36 cellular contexts compared by ENCODE assay signal in genomic region chr3:52516509-52517195, GRCh38. TPM values are rescaled to one million over a fixed set of nuclear protein-coding genes. Genes with fewer than 3 reads are reported as not detected.
"Had no signal": no experiment of that assay in that cellular context is flagged by ENCODE, and none has a peak within 500 bp of the region (broad histone marks: within the 10 kb centered on the region; RNA-seq: fewer than 3 reads in every experiment).

No MANE protein-coding gene starts in this region.

- ATAC-seq: activated CD8-positive, alpha-beta T cell treated with anti-CD3 and anti-CD28 coated beads for 36 hours; activated naive CD4-positive, alpha-beta T cell treated with anti-CD3 and anti-CD28 coated beads, Interleukin-2, amount 50 U/mL, for 72 hours; activated T-cell treated with anti-CD3 and anti-CD28 coated beads, Interleukin-2, amount 50 U/mL, for 4 hours; activated T-cell treated with anti-CD3 and anti-CD28 coated beads, Interleukin-2, amount 50 U/mL, for 72 hours; activated T-helper 17 cell treated with anti-CD3 and anti-CD28 coated beads, Interleukin-2, amount 50 U/mL, for 72 hours; body of pancreas had no signal

- H3K9me3 ChIP-seq: adrenal gland, body of pancreas, breast epithelium had no signal

- H3K27me3 ChIP-seq: adrenal gland, body of pancreas, brain microvascular endothelial cell, breast epithelium had no signal

- DNase-seq: activated B cell treated with CpG ODN at 0.5 μM for 24 hours; activated CD4-positive, alpha-beta memory T cell treated with anti-CD3 and anti-CD28 coated beads for 36 hours; activated CD4-positive, alpha-beta T cell treated with anti-CD3 and anti-CD28 coated beads for 4 hours; activated CD4-positive, alpha-beta T cell treated with anti-CD3 and anti-CD28 coated beads, Interleukin-2, amount 10 ng/mL, durations not matched to agents 24 days and 14 days; activated CD4-positive, alpha-beta T cell treated with anti-CD3 and anti-CD28 coated beads, Interleukin-2, amount 50 U/mL, for 1 hour; activated CD4-positive, alpha-beta T cell treated with anti-CD3 and anti-CD28 coated beads, Interleukin-2, amount 50 U/mL, for 4 hours; activated CD4-positive, CD25-positive, alpha-beta regulatory T cell treated with anti-CD3 and anti-CD28 coated beads, Interleukin-2, amount 50 U/mL, for 72 hours; activated CD8-positive, alpha-beta memory T cell treated with anti-CD3 and anti-CD28 coated beads, Interleukin-2, amount 50 U/mL, for 4 hours; activated CD8-positive, alpha-beta T cell treated with anti-CD3 and anti-CD28 coated beads for 36 hours; activated effector memory CD4-positive, alpha-beta T cell treated with anti-CD3 and anti-CD28 coated beads, Interleukin-2, amount 50 U/mL, for 16 hours; activated gamma-delta T cell treated with Interleukin-2 at 50 U/mL for 16 hours; activated naive CD4-positive, alpha-beta T cell; activated naive CD4-positive, alpha-beta T cell treated with anti-CD3 and anti-CD28 coated beads for 36 hours; activated naive CD4-positive, alpha-beta T cell treated with anti-CD3 and anti-CD28 coated beads, Interleukin-2, amount 50 U/mL, for 16 hours; activated naive CD8-positive, alpha-beta T cell treated with anti-CD3 and anti-CD28 coated beads for 36 hours; activated T-cell treated with anti-CD3 and anti-CD28 coated beads for 4 hours; activated T-cell treated with anti-CD3 and anti-CD28 coated beads, Interleukin-2, amount 50 U/mL, for 1 hour; activated T-cell treated with anti-CD3 and anti-CD28 coated beads, Interleukin-2, amount 50 U/mL, for 4 hours; activated T-cell treated with anti-CD3 and anti-CD28 coated beads, Interleukin-2, amount 50 U/mL, for 72 hours; adrenal gland; amniotic stem cell; aorta; body of pancreas; brain microvascular endothelial cell; central memory CD4-positive, alpha-beta T cell; SW 1271; T-helper 1 cell; T-helper 2 cell; T-helper 9 cell had no signal

- H3K4me3 ChIP-seq: adrenal gland, body of pancreas, breast epithelium had no signal

- FAIRE-seq: astrocyte, TTC549 had no signal

- H3K27ac ChIP-seq: adrenal gland, body of pancreas, brain microvascular endothelial cell, breast epithelium, VCaP had no signal

- H3K36me3 ChIP-seq: brain microvascular endothelial cell, breast epithelium had no signal

- H3K4me1 ChIP-seq: adrenal gland, body of pancreas, breast epithelium had no signal

RNA-seq across cellular contexts. Expression of gene STAB1, which starts 21.5 kb away (rescaled TPM):
- total RNA-seq: activated CD8-positive, alpha-beta memory T cell treated with anti-CD3 and anti-CD28 coated beads for 36 hours had no signal
